Comparison of ENCODE assay signal across 8 cellular contexts in genomic region chrX:107449490-107450175, GRCh38. TPM values are rescaled to one million over a fixed set of nuclear protein-coding genes. Genes with fewer than 3 reads are reported as not detected.
A peak's percentile ranks its signal among the peaks of the same experiment; 100 is the strongest.
DNase-seq lines count a peak whose midpoint lies in the region; ATAC-seq and TF ChIP-seq lines count a peak whose summit lies in the region.

Gene FRMPD3, plus strand, starts transcription at chrX:107449652. Its CDS starts 76,937 bp downstream, at chrX:107526589.

- H3K27ac Mint-ChIP-seq in stimulated activated naive CD8-positive, alpha-beta T cell treated with anti-CD3 and anti-CD28 coated beads, Interleukin-15, Interleukin-2, amounts not matched to agents 100 ng/mL and 50 ng/mL, for 24 hours, result no peak within 1 kb of the TSS

- no peak within 1 kb of the TSS for H4K5ac ChIP-seq in mesendoderm (ENCODE audit: low read length)

- H3K79me1 ChIP-seq in mesendoderm (ENCODE audit: low read length), result no peaks in the 10 kb centered on the region

- H3K36me3 Mint-ChIP-seq in stimulated activated naive CD8-positive, alpha-beta T cell treated with anti-CD3 and anti-CD28 coated beads, Interleukin-15, Interleukin-2, amounts not matched to agents 100 ng/mL and 50 ng/mL, for 24 hours (ENCODE audit: low read depth), result no peaks in the 10 kb centered on the region

- H3K27ac ChIP-seq in brain microvascular endothelial cell (no peak within 1 kb of the TSS), mesendoderm (ENCODE audit: low read depth, low read length) (no peak within 1 kb of the TSS)

- H3K18ac ChIP-seq in mesendoderm (ENCODE audit: low read length), result no peak within 1 kb of the TSS

- peak within 1 kb of the TSS; percentile 50 for H3K4me2 ChIP-seq in mesendoderm (ENCODE audit: low read length)

- H2BK5ac ChIP-seq in mesendoderm (ENCODE audit: low read length), result no peak within 1 kb of the TSS

- peaks cover 23% of the 10 kb centered on the region for H3K27me3 ChIP-seq in brain microvascular endothelial cell (replicated peaks)
- H3K27me3 ChIP-seq in mesendoderm (ENCODE audit: insufficient read depth, low read length, poor library complexity), result peaks cover 7% of the 10 kb centered on the region

- no peak for ATAC-seq in stimulated activated naive CD8-positive, alpha-beta T cell treated with anti-CD3 and anti-CD28 coated beads, Interleukin-15, Interleukin-2, amounts not matched to agents 100 U/mL and 50 U/mL, for 24 hours
- ATAC-seq in GM19455 (IDR thresholded peaks at IDR 0.05; ENCODE audit: unreplicated experiment) (no peak), GM21786 (IDR thresholded peaks at IDR 0.05; ENCODE audit: unreplicated experiment) (no peak)

- no peak for DNase-seq in stimulated activated naive CD8-positive, alpha-beta T cell treated with anti-CD3 and anti-CD28 coated beads, Interleukin-15, Interleukin-2, amounts not matched to agents 100 U/mL and 50 U/mL, for 24 hours
- DNase-seq in brain microvascular endothelial cell, result no peak
- DNase-seq in mesendoderm, result no peak
- no peak for DNase-seq in mucosa of gallbladder (ENCODE audit: low spot score)
- no peak for DNase-seq in kidney tubule cell (ENCODE audit: low spot score)

- no peak within 1 kb of the TSS for H3K9ac ChIP-seq in mesendoderm (ENCODE audit: low read length)

- H3K4ac ChIP-seq in mesendoderm (ENCODE audit: low read depth, low read length), result no peak within 1 kb of the TSS

- H2AK5ac ChIP-seq in mesendoderm (ENCODE audit: low read length), result no peak within 1 kb of the TSS

- no peaks in the 10 kb centered on the region for H3K9me3 Mint-ChIP-seq in stimulated activated naive CD8-positive, alpha-beta T cell treated with anti-CD3 and anti-CD28 coated beads, Interleukin-15, Interleukin-2, amounts not matched to agents 100 ng/mL and 50 ng/mL, for 24 hours

- H3K4me3 ChIP-seq in brain microvascular endothelial cell (ENCODE audit: low read depth, low read length) (peak within 1 kb of the TSS; percentile 30), mesendoderm (ENCODE audit: low read length) (no peak within 1 kb of the TSS)

- no peak for TF ChIP-seq CTCF in brain microvascular endothelial cell (IDR thresholded peaks at IDR 0.05; ENCODE audit: low read depth, low read length, missing control alignments)

- H3K79me2 ChIP-seq in mesendoderm (ENCODE audit: control insufficient read depth, insufficient read depth, low read length), result no peaks in the 10 kb centered on the region

- peak within 1 kb of the TSS; percentile 68 for H3K4me3 Mint-ChIP-seq in stimulated activated naive CD8-positive, alpha-beta T cell treated with anti-CD3 and anti-CD28 coated beads, Interleukin-15, Interleukin-2, amounts not matched to agents 100 ng/mL and 50 ng/mL, for 24 hours

- no peak within 1 kb of the TSS for H4K8ac ChIP-seq in mesendoderm (ENCODE audit: low read depth, low read length)

- no peak within 1 kb of the TSS for H2BK120ac ChIP-seq in mesendoderm (ENCODE audit: low read depth, low read length)

- no CpG with 5 or more reads among the region's 88 CpGs for WGBS in mesendoderm (ENCODE audit: extremely low coverage, insufficient coverage, low lambda C conversion rate)

- in situ Hi-C loops in brain microvascular endothelial cell (cut with HindIII; ENCODE audit: low pct_ligation_motif_present, low sequenced_read_pairs), result no loop called here

- H3K27me3 Mint-ChIP-seq in stimulated activated naive CD8-positive, alpha-beta T cell treated with anti-CD3 and anti-CD28 coated beads, Interleukin-15, Interleukin-2, amounts not matched to agents 100 ng/mL and 50 ng/mL, for 24 hours, result peaks cover 34% of the 10 kb centered on the region

- peak within 1 kb of the TSS; percentile 49 for H3K56ac ChIP-seq in mesendoderm (ENCODE audit: low read length)

- peak within 1 kb of the TSS; percentile 45 for H3K23ac ChIP-seq in mesendoderm (ENCODE audit: low read length)

- peaks cover 17% of the 10 kb centered on the region for H3K4me1 Mint-ChIP-seq in stimulated activated naive CD8-positive, alpha-beta T cell treated with anti-CD3 and anti-CD28 coated beads, Interleukin-15, Interleukin-2, amounts not matched to agents 100 ng/mL and 50 ng/mL, for 24 hours (ENCODE audit: low read depth)

- H3K36me3 ChIP-seq in brain microvascular endothelial cell (replicated peaks) (no peaks in the 10 kb centered on the region), mesendoderm (ENCODE audit: control insufficient read depth, insufficient read depth, low read length) (no peaks in the 10 kb centered on the region)

- H2BK15ac ChIP-seq in mesendoderm (replicated peaks; ENCODE audit: low read depth), result no peak within 1 kb of the TSS

- no peaks in the 10 kb centered on the region for H3K4me1 ChIP-seq in mesendoderm (ENCODE audit: control insufficient read depth, low read depth, low read length)

RNA-seq across cellular contexts. Expression of gene FRMPD3, which starts in this region (rescaled TPM):
- polyA plus RNA-seq in mesendoderm (2013, experiment 1 of 2), result 0.22 TPM
- 0.20 TPM for polyA plus RNA-seq in mesendoderm (2013, experiment 2 of 2)
- 0.17 TPM for total RNA-seq in mucosa of gallbladder
